In genomic region chr12:54229624-54230212, GRCh38 we compare ENCODE assay signal across 9 cellular contexts. TPM values are rescaled to one million over a fixed set of nuclear protein-coding genes. Genes with fewer than 3 reads are reported as not detected.
DNase-seq lines count a peak whose midpoint lies in the region; ATAC-seq and TF ChIP-seq lines count a peak whose summit lies in the region.
"Had no signal": no experiment of that assay in that cellular context is flagged by ENCODE, and none has a peak within 500 bp of the region (broad histone marks: within the 10 kb centered on the region; RNA-seq: fewer than 3 reads in every experiment).

No MANE protein-coding gene starts in this region.

- DNase-seq in GM04504 (ENCODE audit: low read depth) (peak; percentile 91), WTC11 (ENCODE audit: low spot score) (no peak), heart right ventricle (no peak), NCI-H1092 treated with DMSO at 0.1 percent for 48 hours (lab: John Stamatoyannopoulos, UW) (no peak), T-cell (no peak)
- no peak for DNase-seq in activated CD8-positive, alpha-beta T cell treated with anti-CD3 and anti-CD28 coated beads for 36 hours
- DNase-seq: activated CD8-positive, alpha-beta memory T cell treated with anti-CD3 and anti-CD28 coated beads, Interleukin-2, amount 10 ng/mL, durations not matched to agents 7 days and 5 days had no signal

- CTCF ChIA-PET in WTC11 (lab: Charles Lee) (interaction anchor here (0.6 to 3.5 kb wide), 5 partner anchors 10 to 169 kb away, joined by 5 to 14 read pairs (median 8); no protein-coding TSS in a partner anchor), T-cell (lab: Charles Lee) (interaction anchor here in 1 of 2 donors (0.5 to 0.7 kb wide), 2 partner anchors 66 to 148 kb away, joined by 4 to 5 read pairs; no protein-coding TSS in a partner anchor)
- CTCF ChIA-PET in activated CD8-positive, alpha-beta T cell treated with anti-CD3 and anti-CD28 coated beads for 36 hours (lab: Charles Lee): interaction anchor here (2.1 to 3.1 kb wide), 2 partner anchors 10 to 150 kb away, joined by 10 to 19 read pairs; no protein-coding TSS in a partner anchor

- H3K36me3 Mint-ChIP-seq in WTC11 (no peaks in the 10 kb centered on the region), T-cell (peaks cover 4% of the 10 kb centered on the region)
- H3K36me3 Mint-ChIP-seq in activated CD8-positive, alpha-beta T cell treated with anti-CD3 and anti-CD28 coated beads for 36 hours (ENCODE audit: low read depth): no peaks in the 10 kb centered on the region

- no peaks in the 10 kb centered on the region for H3K9me3 ChIP-seq in heart right ventricle

- H3K4me3 ChIP-seq in heart right ventricle: no peak overlapping the region
- no peak overlapping the region for H3K4me3 ChIP-seq in skin epidermis

- no peak overlapping the region for H3K4me3 Mint-ChIP-seq in WTC11
- no peak overlapping the region for H3K4me3 Mint-ChIP-seq in T-cell
- no peak overlapping the region for H3K4me3 Mint-ChIP-seq in activated CD8-positive, alpha-beta T cell treated with anti-CD3 and anti-CD28 coated beads for 36 hours
- H3K4me3 Mint-ChIP-seq: activated CD8-positive, alpha-beta memory T cell treated with anti-CD3 and anti-CD28 coated beads, Interleukin-2, amount 10 ng/mL, durations not matched to agents 7 days and 5 days had no signal

- ATAC-seq in WTC11 (no peak), heart right ventricle (peak; percentile 67 to 92 (median 80)), GM21360 (IDR thresholded peaks at IDR 0.05; ENCODE audit: unreplicated experiment) (no peak), T-cell (replicated peaks in 1 of 4) (no peak)
- ATAC-seq in activated CD8-positive, alpha-beta T cell treated with anti-CD3 and anti-CD28 coated beads for 36 hours: no peak
- ATAC-seq: activated CD8-positive, alpha-beta memory T cell treated with anti-CD3 and anti-CD28 coated beads, Interleukin-2, amount 10 ng/mL, durations not matched to agents 7 days and 5 days had no signal

- intact Hi-C loops in heart right ventricle (cut with DNase I): loop anchor here in 4 of 10 donors (10.0 kb wide), 3 partner anchors 55 to 135 kb away; partner anchors contain the start of genes GPR84 (in 2 of the 4), CBX5 (in 1 of the 4), COPZ1 (in 1 of the 4) and HNRNPA1 (in 1 of the 4)
- intact Hi-C loops in activated CD8-positive, alpha-beta T cell treated with anti-CD3 and anti-CD28 coated beads for 36 hours (cut with micrococcal nuclease): loop anchor here (5.0 kb wide), 1 partner anchor 138 kb away; no protein-coding TSS in a partner anchor

- no peaks in the 10 kb centered on the region for H3K9me3 Mint-ChIP-seq in WTC11
- no peaks in the 10 kb centered on the region for H3K9me3 Mint-ChIP-seq in T-cell
- no peaks in the 10 kb centered on the region for H3K9me3 Mint-ChIP-seq in activated CD8-positive, alpha-beta T cell treated with anti-CD3 and anti-CD28 coated beads for 36 hours

- POLR2A ChIA-PET in WTC11 (lab: Charles Lee) (interaction anchor here (0.7 kb wide), 1 partner anchor 110 kb away, joined by 5 read pairs; no protein-coding TSS in a partner anchor), T-cell (lab: Charles Lee) (interaction anchor here in 1 of 2 donors (0.6 kb wide), 1 partner anchor 109 kb away, joined by 5 read pairs; no protein-coding TSS in a partner anchor)
- POLR2A ChIA-PET in activated CD8-positive, alpha-beta T cell treated with anti-CD3 and anti-CD28 coated beads for 36 hours (lab: Charles Lee): no interaction called here

- 69 to 82% methylated on average over 4 of the region's 4 CpGs for WGBS in heart right ventricle, 2 donors

- no peaks in the 10 kb centered on the region for H3K27me3 Mint-ChIP-seq in WTC11 (ENCODE audit: low read depth)
- no peaks in the 10 kb centered on the region for H3K27me3 Mint-ChIP-seq in T-cell
- H3K27me3 Mint-ChIP-seq in activated CD8-positive, alpha-beta T cell treated with anti-CD3 and anti-CD28 coated beads for 36 hours: no peaks in the 10 kb centered on the region

- H3K27me3 ChIP-seq in heart right ventricle: no peaks in the 10 kb centered on the region

- H3K27ac Mint-ChIP-seq in WTC11 (peak overlapping the region; percentile 62), T-cell (no peak overlapping the region)
- H3K27ac Mint-ChIP-seq in activated CD8-positive, alpha-beta T cell treated with anti-CD3 and anti-CD28 coated beads for 36 hours: no peak overlapping the region
- H3K27ac Mint-ChIP-seq: activated CD8-positive, alpha-beta memory T cell treated with anti-CD3 and anti-CD28 coated beads, Interleukin-2, amount 10 ng/mL, durations not matched to agents 7 days and 5 days had no signal

- peaks cover 0 to 8% (median 0%) of the 10 kb centered on the region in 9 donors for H3K36me3 ChIP-seq in heart right ventricle

- TF ChIP-seq CTCF in WTC11 (IDR thresholded peaks at IDR 0.05) (no peak), heart right ventricle (IDR thresholded peaks at IDR 0.05) (no peak)
- no peak for TF ChIP-seq CTCF in activated CD8-positive, alpha-beta T cell treated with anti-CD3 and anti-CD28 coated beads for 36 hours (IDR thresholded peaks at IDR 0.05)

- H3K27ac ChIP-seq in heart right ventricle: peak overlapping the region in 8 of 10 donors; percentile 35 to 71 (median 48)
- peak overlapping the region in 16 of 21 experiments; percentile 2 to 71 (median 44) for H3K27ac ChIP-seq in skin epidermis

- peaks cover 0 to 45% (median 25%) of the 10 kb centered on the region in 9 donors for H3K4me1 ChIP-seq in heart right ventricle

- H3K4me1 Mint-ChIP-seq in WTC11 (peaks cover 11% of the 10 kb centered on the region), T-cell (peaks cover 0 to 7% (median 0%) of the 10 kb centered on the region in 3 donors)
- H3K4me1 Mint-ChIP-seq in activated CD8-positive, alpha-beta T cell treated with anti-CD3 and anti-CD28 coated beads for 36 hours (ENCODE audit: low read depth): no peaks in the 10 kb centered on the region

TF ChIP-seq in WTC11, 78 proteins besides CTCF, POLR2A, EP300 and RAD21 (continues in another document):
- no peak for TF ChIP-seq ATF3 (CRISPR knock-in tag; conservative IDR thresholded peaks at IDR 0.05)
- no peak for TF ChIP-seq NR1H2 (CRISPR knock-in tag; IDR thresholded peaks at IDR 0.05)
- no peak for TF ChIP-seq CDX4 (CRISPR knock-in tag; IDR thresholded peaks at IDR 0.05; ENCODE audit: borderline replicate concordance)
- no peak for TF ChIP-seq ZNF396 (CRISPR knock-in tag; IDR thresholded peaks at IDR 0.05; ENCODE audit: borderline replicate concordance)
- TF ChIP-seq ERG (CRISPR knock-in tag; IDR thresholded peaks at IDR 0.05): no peak
- TF ChIP-seq E2F4 (CRISPR knock-in tag; IDR thresholded peaks at IDR 0.05; ENCODE audit: borderline replicate concordance, low read depth): no peak

RNA-seq across cellular contexts. Expression of gene SMUG1, which starts 40.9 kb away (rescaled TPM):
- total RNA-seq in WTC11 (2021) (19.2 to 27.5 TPM (median 26.3 TPM) in 3 replicates), heart right ventricle (10 to 100 TPM in 9 of 10 donors, 1 to 10 TPM in 1; 8.8 to 20.7 (median 13.8) TPM), T-cell (10 to 100 TPM; 12.5 to 31.5 (median 23.9) TPM)
- polyA plus RNA-seq in heart right ventricle: 10 to 100 TPM; 16.2 to 28.8 TPM
- 10 to 100 TPM; 20.1 to 23.9 TPM for total RNA-seq in activated CD8-positive, alpha-beta T cell treated with anti-CD3 and anti-CD28 coated beads for 36 hours

RNA-seq across cellular contexts. Expression of gene CBX5, which starts 50.2 kb away (rescaled TPM):
- 182 to 218 TPM (median 216 TPM) in 3 replicates for total RNA-seq in WTC11 (2021)
- total RNA-seq in heart right ventricle: 10 to 100 TPM; 44.4 to 53.5 (median 49.7) TPM
- polyA plus RNA-seq in heart right ventricle: 10 to 100 TPM; 13.4 to 19.2 TPM
- 10 to 100 TPM; 43.8 to 54.5 (median 47.1) TPM for total RNA-seq in T-cell
- 100 to 1,000 TPM; 125 to 128 TPM for total RNA-seq in activated CD8-positive, alpha-beta T cell treated with anti-CD3 and anti-CD28 coated beads for 36 hours

RNA-seq across cellular contexts. Expression of gene HNRNPA1, which starts 50.8 kb away (rescaled TPM):
- 2,589 to 2,788 TPM (median 2,737 TPM) in 3 replicates for total RNA-seq in WTC11 (2021)
- 100 to 1,000 TPM; 419 to 538 (median 462) TPM for total RNA-seq in heart right ventricle
- polyA plus RNA-seq in heart right ventricle: 100 to 1,000 TPM; 353 to 641 TPM
- total RNA-seq in T-cell: 1,000 to 10,000 TPM; 1,133 to 1,642 (median 1,239) TPM
- total RNA-seq in activated CD8-positive, alpha-beta T cell treated with anti-CD3 and anti-CD28 coated beads for 36 hours: 1,000 to 10,000 TPM; 2,224 to 2,338 TPM

Comparison
In these comparisons a context has a peak if more than half of its experiments do, and no peak if none do; other contexts are left out.
1. ATAC-seq: peak in heart right ventricle (8 of 8); none in WTC11 (single experiment), GM21360 (single experiment), T-cell (0 of 4) and activated CD8-positive, alpha-beta T cell treated with anti-CD3 and anti-CD28 coated beads for 36 hours (single experiment).